17 cellular contexts compared by ENCODE assay signal in genomic region chr13:21813844-21814243, GRCh38.
A peak's percentile ranks its signal among the peaks of the same experiment; 100 is the strongest.
DNase-seq lines count a peak whose midpoint lies in the region; ATAC-seq and TF ChIP-seq lines count a peak whose summit lies in the region.
"Had no signal": no experiment of that assay in that cellular context is flagged by ENCODE, and none has a peak within 500 bp of the region (broad histone marks: within the 10 kb centered on the region; RNA-seq: fewer than 3 reads in every experiment).

No MANE protein-coding gene starts in this region.

- peak overlapping the region; percentile 49 for H3K4me2 ChIP-seq in hepatocyte
- H3K4me2 ChIP-seq: BLaER1 had no signal

- no peaks in the 10 kb centered on the region for H4K20me1 ChIP-seq in hepatocyte (ENCODE audit: insufficient read depth, poor library complexity, severe bottlenecking)
- H4K20me1 ChIP-seq: BLaER1 had no signal

- intact Hi-C loops in mucosa of descending colon (cut with DNase I, micrococcal nuclease), result no loop called here

- H2AFZ ChIP-seq in hepatocyte, result no peak overlapping the region

- TF ChIP-seq CTCF in hepatocyte (IDR thresholded peaks at IDR 0.05; ENCODE audit: poor library complexity) (no peak), mucosa of descending colon (IDR thresholded peaks at IDR 0.05) (no peak)

- no peak overlapping the region for H3K4me3 ChIP-seq in hepatocyte
- no peak overlapping the region for H3K4me3 ChIP-seq in mucosa of descending colon
- H3K4me3 ChIP-seq: BLaER1, GM12878 had no signal

- H3K27me3 ChIP-seq in hepatocyte, result no peaks in the 10 kb centered on the region
- H3K27me3 ChIP-seq: BLaER1 had no signal

- peak; percentile 52 for ATAC-seq in mucosa of descending colon
- no peak for ATAC-seq in GM19395 (IDR thresholded peaks at IDR 0.05; ENCODE audit: unreplicated experiment)
- ATAC-seq in GM18870 (IDR thresholded peaks at IDR 0.05; ENCODE audit: unreplicated experiment), result no peak
- ATAC-seq: GM12878, HepG2 had no signal

- no peaks in the 10 kb centered on the region for H3K79me2 ChIP-seq in hepatocyte

- no peak overlapping the region for H3K27ac ChIP-seq in hepatocyte
- H3K27ac ChIP-seq: BLaER1 had no signal

- DNase-seq in HT-29 (ENCODE audit: low spot score) (peak; percentile 86), hepatocyte (ENCODE audit: low spot score) (no peak), mucosa of descending colon (no peak), retina (no peak)
- DNase-seq in activated CD4-positive, alpha-beta T cell treated with anti-CD3 and anti-CD28 coated beads, Interleukin-2, amount 50 U/mL, for 48 hours, result no peak
- DNase-seq: 8988T; CD4-positive, alpha-beta memory T cell; DMS 273 treated with DMSO at 0.1 percent for 48 hours; DMS53; DND-41; EL; H9 had no signal

- 43% methylated on average over 4 of the region's 4 CpGs for WGBS in hepatocyte (ENCODE audit: low lambda C conversion rate, missing lambda C conversion rate)

- no peaks in the 10 kb centered on the region for H3K9me3 ChIP-seq in hepatocyte (ENCODE audit: low read depth)
- no peaks in the 10 kb centered on the region for H3K9me3 ChIP-seq in mucosa of descending colon

- H3K9me2 ChIP-seq in hepatocyte (replicated peaks; ENCODE audit: insufficient read depth), result no peaks in the 10 kb centered on the region

- no peaks in the 10 kb centered on the region for H3K36me3 ChIP-seq in hepatocyte (replicated peaks; ENCODE audit: insufficient read depth, low read depth)
- H3K36me3 ChIP-seq in mucosa of descending colon (ENCODE audit: low read depth), result no peaks in the 10 kb centered on the region
- H3K36me3 ChIP-seq: BLaER1 had no signal

- peaks cover 10% of the 10 kb centered on the region for H3K4me1 ChIP-seq in hepatocyte (ENCODE audit: insufficient read depth)
- H3K4me1 ChIP-seq in mucosa of descending colon (ENCODE audit: low read depth), result no peaks in the 10 kb centered on the region
- H3K4me1 ChIP-seq: BLaER1 had no signal
